In genomic region chr5:136174021-136174659, GRCh38 we compare ENCODE assay signal across 8 cellular contexts. TPM values are rescaled to one million over a fixed set of nuclear protein-coding genes. Genes with fewer than 3 reads are reported as not detected.
A peak's percentile ranks its signal among the peaks of the same experiment; 100 is the strongest.
DNase-seq lines count a peak whose midpoint lies in the region; ATAC-seq and TF ChIP-seq lines count a peak whose summit lies in the region.

No MANE protein-coding gene starts in this region.

- ATAC-seq in HG03108 (IDR thresholded peaks at IDR 0.05; ENCODE audit: unreplicated experiment) (peak; percentile 61), GM19328 (IDR thresholded peaks at IDR 0.05; ENCODE audit: unreplicated experiment) (no peak)
- no peak for ATAC-seq in effector memory CD8-positive, alpha-beta T cell (replicated peaks)

- peak overlapping the region; percentile 9 for H3K27ac Mint-ChIP-seq in osteocyte (ENCODE audit: unreplicated experiment)
- no peak overlapping the region for H3K27ac Mint-ChIP-seq in effector memory CD8-positive, alpha-beta T cell

- H3K36me3 Mint-ChIP-seq in osteocyte (ENCODE audit: unreplicated experiment): peaks cover 37% of the 10 kb centered on the region
- peaks cover 49% of the 10 kb centered on the region for H3K36me3 Mint-ChIP-seq in effector memory CD8-positive, alpha-beta T cell (ENCODE audit: insufficient read depth)

- no peak overlapping the region for H3K4me3 Mint-ChIP-seq in osteocyte (ENCODE audit: unreplicated experiment)
- H3K4me3 Mint-ChIP-seq in effector memory CD8-positive, alpha-beta T cell: no peak overlapping the region

- no peak overlapping the region for H3K4me3 ChIP-seq in epithelial cell of proximal tubule (ENCODE audit: low read depth, low read length)

- peak; percentile 60 for TF ChIP-seq CTCF in GM12874 (IDR thresholded peaks at IDR 0.05; ENCODE audit: insufficient read depth, low read depth, low read length)
- TF ChIP-seq CTCF in epithelial cell of proximal tubule (conservative IDR thresholded peaks at IDR 0.05; ENCODE audit: low read depth, low read length): peak; percentile 76
- TF ChIP-seq CTCF in osteocyte (IDR thresholded peaks at IDR 0.05): peak; percentile 76

- H3K27me3 Mint-ChIP-seq in osteocyte (ENCODE audit: unreplicated experiment): no peaks in the 10 kb centered on the region
- no peaks in the 10 kb centered on the region for H3K27me3 Mint-ChIP-seq in effector memory CD8-positive, alpha-beta T cell

- in situ Hi-C loops in ACHN (cut with HindIII; ENCODE audit: low pct_ligation_motif_present, low pct_unique_long_range_greater_than_20kb, low sequenced_read_pairs): no loop called here

- DNase-seq in ACHN (peak; percentile 49), OCI-M1 (lab: John Stamatoyannopoulos, UW) (peak; percentile 83), epithelial cell of proximal tubule (ENCODE audit: low read depth) (no peak), osteocyte (ENCODE audit: extremely low spot score, unreplicated experiment) (no peak)
- DNase-seq in effector memory CD8-positive, alpha-beta T cell: no peak

- no peaks in the 10 kb centered on the region for H3K9me3 Mint-ChIP-seq in osteocyte (ENCODE audit: unreplicated experiment)
- no peaks in the 10 kb centered on the region for H3K9me3 Mint-ChIP-seq in effector memory CD8-positive, alpha-beta T cell

- H3K4me1 Mint-ChIP-seq in osteocyte (ENCODE audit: unreplicated experiment): no peaks in the 10 kb centered on the region
- peaks cover 0 to 3% of the 10 kb centered on the region in 2 donors for H3K4me1 Mint-ChIP-seq in effector memory CD8-positive, alpha-beta T cell (ENCODE audit: low read depth in 2 of 2)

RNA-seq across cellular contexts. Expression of gene SMIM32, which starts 18.8 kb away (rescaled TPM):
- total RNA-seq in epithelial cell of proximal tubule (not detected in 2 replicates), osteocyte (not detected in 2 replicates)

RNA-seq across cellular contexts. Expression of gene SMAD5, which starts 41.5 kb away (rescaled TPM):
- total RNA-seq in epithelial cell of proximal tubule: 32.9 and 34.1 TPM in 2 replicates
- total RNA-seq in osteocyte: 62.7 and 63.2 TPM in 2 replicates

Comparison
In these comparisons a context has a peak if more than half of its experiments do, and no peak if none do; other contexts are left out.
1. DNase-seq: peak in ACHN (single experiment) and OCI-M1 (single experiment); none in epithelial cell of proximal tubule (single experiment), osteocyte (single experiment) and effector memory CD8-positive, alpha-beta T cell (0 of 3).
2. Peak in every context shown above with its lines, with median percentiles within 50 percentile points of each other: CTCF ChIP-seq.